12 cellular contexts compared by ENCODE assay signal in genomic region chr20:50015993-50016770, GRCh38. TPM values are rescaled to one million over a fixed set of nuclear protein-coding genes. Genes with fewer than 3 reads are reported as not detected.
DNase-seq lines count a peak whose midpoint lies in the region; ATAC-seq and TF ChIP-seq lines count a peak whose summit lies in the region.
"Had no signal": no experiment of that assay in that cellular context is flagged by ENCODE, and none has a peak within 500 bp of the region (broad histone marks: within the 10 kb centered on the region; RNA-seq: fewer than 3 reads in every experiment).

No MANE protein-coding gene starts in this region.

- intact Hi-C loops in Caco-2 (cut with micrococcal nuclease; ENCODE audit: unreplicated experiment), result loop anchor here (1.0 kb wide), 1 partner anchor 13 kb away; no protein-coding TSS in a partner anchor
- intact Hi-C loops in heart left ventricle (cut with DNase I), result no loop called here

- no peak overlapping the region for H3K9ac ChIP-seq in neural progenitor cell

- no peaks in the 10 kb centered on the region for H3K9me3 Mint-ChIP-seq in Caco-2 (ENCODE audit: unreplicated experiment)
- no peaks in the 10 kb centered on the region for H3K9me3 Mint-ChIP-seq in neural progenitor cell
- H3K9me3 Mint-ChIP-seq: H9 had no signal

- POLR2A ChIA-PET in Caco-2 (lab: Charles Lee), result interaction anchor here (0.6 to 1.1 kb wide), 2 partner anchors 32 to 54 kb away, joined by 5 to 7 read pairs; no protein-coding TSS in a partner anchor

- no peak overlapping the region for H3K4me3 Mint-ChIP-seq in Caco-2 (ENCODE audit: unreplicated experiment)
- H3K4me3 Mint-ChIP-seq in neural progenitor cell, result no peak overlapping the region
- H3K4me3 Mint-ChIP-seq: H9 had no signal

- H3K4me1 ChIP-seq in Caco-2, result peaks cover 44% of the 10 kb centered on the region
- H3K4me1 ChIP-seq in SJSA1 (replicated peaks), result peaks cover 70% of the 10 kb centered on the region
- peaks cover 0 to 38% (median 5%) of the 10 kb centered on the region in 12 donors for H3K4me1 ChIP-seq in heart left ventricle
- H3K4me1 ChIP-seq in neural progenitor cell, result peaks cover 7% of the 10 kb centered on the region
- H3K4me1 ChIP-seq: lower lobe of right lung had no signal

- H3K79me2 ChIP-seq in neural progenitor cell (ENCODE audit: low read depth), result no peaks in the 10 kb centered on the region

- no TSS peak for BruUV-seq in Caco-2 (replicated peaks; lab: Mats Ljungman, UMichigan)

- TF ChIP-seq CTCF in Caco-2 (IDR thresholded peaks at IDR 0.05; ENCODE audit: insufficient read depth in 1 of 2, low read depth in 1 of 2, low read length in 1 of 2, severe bottlenecking in 1 of 2, unreplicated experiment in 1 of 2) (no peak), heart left ventricle (IDR thresholded peaks at IDR 0.05) (no peak), neural progenitor cell (IDR thresholded peaks at IDR 0.05) (no peak)

- no peaks in the 10 kb centered on the region for H4K20me1 ChIP-seq in neural progenitor cell (ENCODE audit: low read depth)

- H3K4me3 ChIP-seq in Caco-2 (ENCODE audit: low read depth, low read length), result no peak overlapping the region
- peak overlapping the region; percentile 7; the same call in 1 of the 2 replicates for H3K4me3 ChIP-seq in SJSA1
- no peak overlapping the region for H3K4me3 ChIP-seq in heart left ventricle
- H3K4me3 ChIP-seq in neural progenitor cell, result no peak overlapping the region
- H3K4me3 ChIP-seq: lower lobe of right lung had no signal

- peaks cover 29% of the 10 kb centered on the region for H3K4me1 Mint-ChIP-seq in Caco-2 (ENCODE audit: low read depth, unreplicated experiment)
- peaks cover 32% of the 10 kb centered on the region for H3K4me1 Mint-ChIP-seq in neural progenitor cell

- H3K36me3 Mint-ChIP-seq in Caco-2 (ENCODE audit: insufficient read depth, unreplicated experiment) (no peaks in the 10 kb centered on the region), neural progenitor cell (no peaks in the 10 kb centered on the region)

- no peak overlapping the region for H3K4me2 ChIP-seq in neural progenitor cell

- H3K27me3 ChIP-seq in Caco-2 (replicated peaks; ENCODE audit: control insufficient read depth, insufficient read depth, low read length) (no peaks in the 10 kb centered on the region), SJSA1 (replicated peaks) (no peaks in the 10 kb centered on the region), heart left ventricle (no peaks in the 10 kb centered on the region), neural progenitor cell (peaks cover 3% of the 10 kb centered on the region)

- ATAC-seq in heart left ventricle (peak in 3 of 4 donors; percentile 41 to 57 (median 49)), GM19455 (IDR thresholded peaks at IDR 0.05; ENCODE audit: unreplicated experiment) (no peak), HG03442 (IDR thresholded peaks at IDR 0.05; ENCODE audit: unreplicated experiment) (no peak)

- H3F3A ChIP-seq in neural progenitor cell (ENCODE audit: low read depth), result peaks cover 10% of the 10 kb centered on the region

- H3K27me3 Mint-ChIP-seq in Caco-2 (ENCODE audit: insufficient read depth, unreplicated experiment) (no peaks in the 10 kb centered on the region), neural progenitor cell (ENCODE audit: insufficient read depth, low read depth) (peaks cover 14% of the 10 kb centered on the region)

- DNase-seq in Caco-2 (peak; percentile 80 to 92), SJSA1 (ENCODE audit: low read depth in 1 of 2, low spot score in 2 of 2) (peak; percentile 64 to 71), heart left ventricle (peak in 1 of 5 donors; percentile 42), neural progenitor cell (ENCODE audit: low spot score) (no peak), DMS153 (lab: John Stamatoyannopoulos, UW) (no peak), RKO (ENCODE audit: low spot score) (no peak)
- DNase-seq: activated gamma-delta T cell, H9, lower lobe of right lung, RPMI8226 had no signal

- H3K9me3 ChIP-seq in Caco-2 (no peaks in the 10 kb centered on the region), SJSA1 (replicated peaks) (no peaks in the 10 kb centered on the region), heart left ventricle (no peaks in the 10 kb centered on the region), neural progenitor cell (ENCODE audit: low read depth) (no peaks in the 10 kb centered on the region)
- H3K9me3 ChIP-seq: lower lobe of right lung had no signal

- CTCF ChIA-PET in Caco-2 (lab: Charles Lee), result interaction anchor here (0.6 to 1.9 kb wide), 5 partner anchors 22 to 55 kb away, joined by 3 to 8 read pairs (median 4); no protein-coding TSS in a partner anchor

- TF ChIP-seq POLR2A in heart left ventricle (IDR thresholded peaks at IDR 0.05), result no peak

- WGBS in heart left ventricle, 4 donors, result 55 to 66% (median 63%) methylated on average over 11 to 18 of the region's 18 CpGs

- peak overlapping the region; percentile 78 for H2AFZ ChIP-seq in neural progenitor cell (replicated peaks)

- H3K36me3 ChIP-seq in Caco-2 (ENCODE audit: control insufficient read depth, insufficient read depth, low read length), result no peaks in the 10 kb centered on the region
- H3K36me3 ChIP-seq in SJSA1, result no peaks in the 10 kb centered on the region; the same call in 1 of the 2 replicates
- no peaks in the 10 kb centered on the region for H3K36me3 ChIP-seq in heart left ventricle
- no peaks in the 10 kb centered on the region for H3K36me3 ChIP-seq in neural progenitor cell
- H3K36me3 ChIP-seq: lower lobe of right lung had no signal

- H3K27ac ChIP-seq in SJSA1, result peak overlapping the region; percentile 41
- no peak overlapping the region for H3K27ac ChIP-seq in heart left ventricle
- no peak overlapping the region for H3K27ac ChIP-seq in neural progenitor cell
- H3K27ac ChIP-seq: lower lobe of right lung had no signal

- H3K27ac Mint-ChIP-seq in Caco-2 (ENCODE audit: unreplicated experiment) (peak overlapping the region; percentile 13), neural progenitor cell (no peak overlapping the region)
- H3K27ac Mint-ChIP-seq: H9 had no signal

RNA-seq across cellular contexts. Expression of gene SNAI1, which starts 33.4 kb away (rescaled TPM):
- total RNA-seq in Caco-2 (2022), result 8.9 and 10.9 TPM in 2 replicates
- 11.4 and 24.2 TPM in 2 replicates for total RNA-seq in SJSA1 (2014; rRNA removed; shearing (Covaris generic))
- total RNA-seq in heart left ventricle, result 1 to 10 TPM in 6 of 9 donors, under 1 TPM in 3; 0.37 to 6.7 (median 1.6) TPM
- polyA plus RNA-seq in heart left ventricle, result 1 to 10 TPM in 1 of 2 donors, under 1 TPM in 1; 0.95 to 3.1 TPM
- total RNA-seq in neural progenitor cell (ENCODE audit: low replicate concordance), result 1.1 and 4.0 TPM in 2 replicates

Comparison
In these comparisons a context has a peak if more than half of its experiments do, and no peak if none do; other contexts are left out.
1. DNase-seq: peak in Caco-2 (2 of 2) and SJSA1 (2 of 2); none in neural progenitor cell (single experiment), DMS153 (single experiment) and RKO (single experiment).
2. ATAC-seq: peak in heart left ventricle (3 of 4); none in GM19455 (single experiment) and HG03442 (single experiment).